Comparison of ENCODE assay signal across 5 cellular contexts in genomic region chr17:42553866-42554249, GRCh38. TPM values are rescaled to one million over a fixed set of nuclear protein-coding genes. Genes with fewer than 3 reads are reported as not detected.
DNase-seq lines count a peak whose midpoint lies in the region; ATAC-seq and TF ChIP-seq lines count a peak whose summit lies in the region.

No MANE protein-coding gene starts in this region.

- H3K4me1 ChIP-seq in PC-3 (ENCODE audit: insufficient read depth, low read length) (peaks cover 4% of the 10 kb centered on the region; the same call in 1 of the 2 replicates), skeletal muscle satellite cell (ENCODE audit: control insufficient read depth, insufficient read depth, low read length) (peaks cover 17% of the 10 kb centered on the region)

- H2AFZ ChIP-seq in PC-3 (ENCODE audit: low read length), result peak overlapping the region; percentile 91

- BruUV-seq in PC-3 (replicated peaks; lab: Mats Ljungman, UMichigan), result no TSS peak

- H3K36me3 ChIP-seq in PC-3 (ENCODE audit: low read depth, low read length), result no peaks in the 10 kb centered on the region
- no peaks in the 10 kb centered on the region for H3K36me3 ChIP-seq in skeletal muscle satellite cell (ENCODE audit: insufficient read depth, low read length)

- intact Hi-C loops in PC-3 (cut with micrococcal nuclease), result no loop called here

- H3K4me2 ChIP-seq in PC-3 (ENCODE audit: low read length) (peak overlapping the region; percentile 97), skeletal muscle satellite cell (ENCODE audit: low read length) (peak overlapping the region; percentile 95)

- peak overlapping the region; percentile 89 for H3K4me3 ChIP-seq in PC-3 (ENCODE audit: low read length)
- H3K4me3 ChIP-seq in epithelial cell of esophagus (ENCODE audit: low read length), result peak overlapping the region; percentile 78
- peak overlapping the region; percentile 92 for H3K4me3 ChIP-seq in skeletal muscle satellite cell (ENCODE audit: low read length)

- no peaks in the 10 kb centered on the region for H4K20me1 ChIP-seq in PC-3 (ENCODE audit: low read length)

- TF ChIP-seq CTCF in PC-3 (conservative IDR thresholded peaks at IDR 0.05; ENCODE audit: low read depth, low read length) (no peak), epithelial cell of esophagus (IDR thresholded peaks at IDR 0.05; ENCODE audit: insufficient read depth, low read depth, low read length, missing control alignments) (peak; percentile 32)

- no peak overlapping the region for H3K27ac ChIP-seq in PC-3 (ENCODE audit: low read length)

- H3K27me3 ChIP-seq in PC-3 (ENCODE audit: low read length) (no peaks in the 10 kb centered on the region), skeletal muscle satellite cell (ENCODE audit: control insufficient read depth, insufficient read depth, low read length) (no peaks in the 10 kb centered on the region)

- CTCF ChIA-PET in PC-3 (lab: Charles Lee), result no interaction called here

- H3K79me2 ChIP-seq in PC-3 (ENCODE audit: low read length), result peaks cover 24% of the 10 kb centered on the region

- peak; percentile 32 for DNase-seq in PC-3
- DNase-seq in epithelial cell of esophagus (ENCODE audit: low read depth), result peak; percentile 67
- DNase-seq in kidney glomerular epithelial cell (lab: John Stamatoyannopoulos, UW), result no peak

- H3F3A ChIP-seq in PC-3 (ENCODE audit: low read length, unreplicated experiment), result no peaks in the 10 kb centered on the region

- H3K9me3 ChIP-seq in PC-3 (ENCODE audit: low read length), result no peaks in the 10 kb centered on the region
- no peaks in the 10 kb centered on the region for H3K9me3 ChIP-seq in skeletal muscle satellite cell (replicated peaks; ENCODE audit: low read length)

- no peaks in the 10 kb centered on the region for H3K9me2 ChIP-seq in PC-3 (replicated peaks; ENCODE audit: low read length)

- peak; percentile 52 for ATAC-seq in PC-3
- ATAC-seq in GM21367 (IDR thresholded peaks at IDR 0.05; ENCODE audit: unreplicated experiment), result no peak

- POLR2A ChIA-PET in PC-3 (lab: Charles Lee; ENCODE audit: unreplicated experiment), result no interaction called here

- peak overlapping the region; percentile 86 for H3K9ac ChIP-seq in PC-3 (ENCODE audit: low read length)
- H3K9ac ChIP-seq in skeletal muscle satellite cell (ENCODE audit: low read depth, low read length), result peak overlapping the region; percentile 91

RNA-seq across cellular contexts. Expression of gene HSD17B1, which starts 1.1 kb away (rescaled TPM):
- total RNA-seq in PC-3 (2014; rRNA removed), result 0.86 and 1.5 TPM in 2 replicates
- total RNA-seq in skeletal muscle satellite cell (2012; rRNA removed), result 5.8 and 6.1 TPM in 2 replicates

RNA-seq across cellular contexts. Expression of gene COASY, which starts 8.1 kb away (rescaled TPM):
- total RNA-seq in PC-3 (2014; rRNA removed), result 33.3 and 54.3 TPM in 2 replicates
- 20.1 and 20.5 TPM in 2 replicates for total RNA-seq in skeletal muscle satellite cell (2012; rRNA removed)

RNA-seq across cellular contexts. Expression of gene MLX, which starts 13.0 kb away (rescaled TPM):
- 25.8 and 26.2 TPM in 2 replicates for total RNA-seq in PC-3 (2014; rRNA removed)
- 38.8 and 46.1 TPM in 2 replicates for total RNA-seq in skeletal muscle satellite cell (2012; rRNA removed)

RNA-seq across cellular contexts. Expression of gene NAGLU, which starts 17.8 kb away (rescaled TPM):
- total RNA-seq in PC-3 (2014; rRNA removed), result 4.9 and 9.8 TPM in 2 replicates
- 23.8 and 26.9 TPM in 2 replicates for total RNA-seq in skeletal muscle satellite cell (2012; rRNA removed)

RNA-seq across cellular contexts. Expression of gene PSMC3IP, which starts 23.7 kb away (rescaled TPM):
- total RNA-seq in PC-3 (2014; rRNA removed), result 20.3 and 24.1 TPM in 2 replicates
- total RNA-seq in skeletal muscle satellite cell (2012; rRNA removed), result 5.1 and 7.6 TPM in 2 replicates
